In the genomic region with DNA sequence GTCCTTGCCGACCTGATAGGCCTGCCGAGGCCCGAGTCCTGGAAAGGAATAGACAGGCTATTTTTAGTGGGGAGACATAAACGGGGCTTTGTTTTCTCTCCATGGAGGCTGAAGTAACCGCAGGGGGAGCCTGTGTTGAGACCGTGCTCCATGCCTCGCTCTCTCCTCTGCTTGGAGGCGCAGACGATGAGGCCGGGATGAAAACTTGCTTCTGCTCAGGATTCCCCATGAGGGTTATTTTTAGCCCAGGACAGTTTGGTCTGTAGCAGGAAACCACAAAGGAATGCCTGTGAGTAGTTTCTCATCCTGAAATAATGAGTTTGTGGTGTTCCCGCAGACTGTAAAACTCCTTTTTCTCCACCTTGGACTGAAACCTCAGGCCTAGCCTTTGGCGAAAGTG, we compare ENCODE assay signal across 12 cellular contexts.
A peak's percentile ranks its signal among the peaks of the same experiment; 100 is the strongest.
DNase-seq lines count a peak whose midpoint lies in the region; ATAC-seq, FAIRE-seq and TF ChIP-seq lines count a peak whose summit lies in the region.
"Had no signal": no experiment of that assay in that cellular context is flagged by ENCODE, and none has a peak within 500 bp of the region (broad histone marks: within the 10 kb centered on the region; RNA-seq: fewer than 3 reads in every experiment).

No MANE protein-coding gene starts in this region.

- H3K36me3 ChIP-seq in mammary epithelial cell (ENCODE audit: insufficient read depth, low read length) = no peaks in the 10 kb centered on the region
- H3K36me3 ChIP-seq in stomach = peaks cover 0 to 41% (median 19%) of the 10 kb centered on the region in 4 donors
- peaks cover 13 to 42% of the 10 kb centered on the region in 2 donors for H3K36me3 ChIP-seq in kidney (ENCODE audit: control insufficient read depth in 1 of 2, insufficient read depth in 2 of 2, low read length in 2 of 2)

- H4K20me1 ChIP-seq in mammary epithelial cell (ENCODE audit: insufficient read depth, low read length) = no peaks in the 10 kb centered on the region

- CTCF ChIA-PET in mammary epithelial cell (lab: Charles Lee; ENCODE audit: low non-redundant PET) = interaction anchor here (0.9 kb wide), 1 partner anchor 112 kb away, joined by 3 read pairs; no protein-coding TSS in a partner anchor

- intact Hi-C loops in mammary epithelial cell (cut with micrococcal nuclease) (loop anchor here (2.0 kb wide), 1 partner anchor 18 kb away; no protein-coding TSS in a partner anchor), stomach (cut with DNase I; ENCODE audit: low total_unique reads) (no loop called here), kidney (cut with DNase I) (no loop called here)

- in situ Hi-C loops in mammary epithelial cell (cut with MboI; ENCODE audit: low sequenced_read_pairs in 2 of 2) = no loop called here

- dilution Hi-C loops in mammary epithelial cell (cut with HindIII; ENCODE audit: low sequenced_read_pairs) = loop anchor here (5.0 kb wide), 1 partner anchor 97 kb away; no protein-coding TSS in a partner anchor

- no peaks in the 10 kb centered on the region for H3K27me3 ChIP-seq in mammary epithelial cell (ENCODE audit: insufficient read depth, low read length)
- H3K27me3 ChIP-seq in stomach = no peaks in the 10 kb centered on the region

- H3K79me2 ChIP-seq in mammary epithelial cell (ENCODE audit: insufficient read depth, low read length) = no peaks in the 10 kb centered on the region

- WGBS in mammary epithelial cell (ENCODE audit: low coverage, missing lambda C conversion rate) = 4% methylated on average over 12 of the region's 12 CpGs
- 70 to 78% (median 77%) methylated on average over 12 of the region's 12 CpGs for WGBS in stomach, 5 donors

- peak; percentile 21; the same call in 1 of the 2 replicates for TF ChIP-seq CTCF in HFFc6 (IDR thresholded peaks at IDR 0.05)
- no peak for TF ChIP-seq CTCF in mammary epithelial cell (conservative IDR thresholded peaks at IDR 0.05 in 1 of 2, IDR thresholded peaks at IDR 0.05 in 1 of 2; ENCODE audit: extremely low read depth in 1 of 2, insufficient read depth in 1 of 2, low read depth in 1 of 2, low read length in 2 of 2)
- TF ChIP-seq CTCF in stomach (IDR thresholded peaks at IDR 0.05) = no peak
- TF ChIP-seq CTCF in kidney (IDR thresholded peaks at IDR 0.05; ENCODE audit: borderline replicate concordance, extremely low read depth, insufficient read depth) = no peak

- peaks cover 12% of the 10 kb centered on the region for H3K36me3 Mint-ChIP-seq in HFFc6 (ENCODE audit: low read depth)

- H3K4me2 ChIP-seq in mammary epithelial cell (ENCODE audit: insufficient read depth, low read depth, low read length) = peak overlapping the region; percentile 62

- DNase-seq in HFFc6 (peak; percentile 92), mammary epithelial cell (peak; percentile 92), hippocampal formation (lab: John Stamatoyannopoulos, UW) (peak; percentile 21 to 32), superior temporal gyrus (ENCODE audit: extremely low spot score) (peak; percentile 64), stomach (no peak), kidney (no peak)
- DNase-seq: NCI-H1694; stimulated activated CD4-positive, alpha-beta T cell treated with anti-CD3 and anti-CD28 coated beads, Interleukin-12 subunit alpha, Interleukin-12 subunit beta, amount 100 ng/mL, for 4 hours had no signal

- peaks cover 30% of the 10 kb centered on the region for H3K4me1 Mint-ChIP-seq in HFFc6 (ENCODE audit: low read depth)

- no peak for ATAC-seq in HG03439 (IDR thresholded peaks at IDR 0.05; ENCODE audit: unreplicated experiment)
- ATAC-seq: left lobe of liver had no signal

- H3K27ac Mint-ChIP-seq in HFFc6 = peak overlapping the region; percentile 24
- H3K27ac Mint-ChIP-seq: stimulated activated naive CD8-positive, alpha-beta T cell treated with anti-CD3 and anti-CD28 coated beads, Interleukin-15, Interleukin-2, amounts not matched to agents 100 ng/mL and 50 ng/mL, for 24 hours had no signal

- H3K9ac ChIP-seq in mammary epithelial cell (ENCODE audit: insufficient read depth, low read length) (peak overlapping the region; percentile 5), kidney (ENCODE audit: low read length in 2 of 2) (no peak overlapping the region)

- H3K9me3 Mint-ChIP-seq in HFFc6 = no peaks in the 10 kb centered on the region
- H3K9me3 Mint-ChIP-seq: stimulated activated naive CD8-positive, alpha-beta T cell treated with anti-CD3 and anti-CD28 coated beads, Interleukin-15, Interleukin-2, amounts not matched to agents 100 ng/mL and 50 ng/mL, for 24 hours had no signal

- FAIRE-seq in kidney (lab: Jason Lieb, UNC) = no peak
- FAIRE-seq: colon had no signal

- peak overlapping the region; percentile 18 for H2AFZ ChIP-seq in mammary epithelial cell (ENCODE audit: low read depth, low read length)

- H3K27ac ChIP-seq in mammary epithelial cell (ENCODE audit: insufficient read depth, low read depth, low read length) (peak overlapping the region; percentile 20), stomach (no peak overlapping the region), kidney (ENCODE audit: low read depth in 2 of 2, low read length in 2 of 2) (no peak overlapping the region)

- H3K9me3 ChIP-seq in mammary epithelial cell (replicated peaks; ENCODE audit: insufficient read depth, low read length) (no peaks in the 10 kb centered on the region), stomach (no peaks in the 10 kb centered on the region), kidney (ENCODE audit: control insufficient read depth in 1 of 2, low read length in 2 of 2) (no peaks in the 10 kb centered on the region)

- peak overlapping the region; percentile 67 for H3K4me3 Mint-ChIP-seq in HFFc6
- H3K4me3 Mint-ChIP-seq: stimulated activated naive CD8-positive, alpha-beta T cell treated with anti-CD3 and anti-CD28 coated beads, Interleukin-15, Interleukin-2, amounts not matched to agents 100 ng/mL and 50 ng/mL, for 24 hours had no signal

- TF ChIP-seq POLR2A in stomach (IDR thresholded peaks at IDR 0.05) = no peak

- no TSS peak for BruUV-seq in mammary epithelial cell (replicated peaks; lab: Mats Ljungman, UMichigan)

- no peak for TF ChIP-seq EP300 in stomach (IDR thresholded peaks at IDR 0.05)

- H3K4me1 ChIP-seq in mammary epithelial cell (ENCODE audit: insufficient read depth, low read length) (peaks cover 44% of the 10 kb centered on the region), stomach (peaks cover 0 to 5% (median 0%) of the 10 kb centered on the region in 4 donors), kidney (ENCODE audit: control insufficient read depth in 1 of 2, insufficient read depth in 1 of 2, low read depth in 1 of 2, low read length in 2 of 2) (peaks cover 0 to 5% of the 10 kb centered on the region in 2 donors)

- peaks cover 18% of the 10 kb centered on the region for H3K27me3 Mint-ChIP-seq in HFFc6 (ENCODE audit: insufficient read depth)

- H3K4me3 ChIP-seq in mammary epithelial cell (replicated peaks in 1 of 3; ENCODE audit: insufficient read depth in 1 of 3, low read depth in 2 of 3, low read length in 3 of 3) (no peak overlapping the region), stomach (no peak overlapping the region), kidney (ENCODE audit: low read length in 2 of 2) (no peak overlapping the region)

Comparison
In these comparisons a context has a peak if more than half of its experiments do, and no peak if none do; other contexts are left out.
1. DNase-seq: peak in HFFc6 (single experiment), mammary epithelial cell (single experiment), hippocampal formation (2 of 2) and superior temporal gyrus (single experiment); none in stomach (single experiment) and kidney (single experiment).